Comparison of ENCODE assay signal across 23 cellular contexts in genomic region chr4:118410143-118410542, GRCh38. TPM values are rescaled to one million over a fixed set of nuclear protein-coding genes. Genes with fewer than 3 reads are reported as not detected.
DNase-seq lines count a peak whose midpoint lies in the region; ATAC-seq and TF ChIP-seq lines count a peak whose summit lies in the region.
"Had no signal": no experiment of that assay in that cellular context is flagged by ENCODE, and none has a peak within 500 bp of the region (broad histone marks: within the 10 kb centered on the region; RNA-seq: fewer than 3 reads in every experiment).

No MANE protein-coding gene starts in this region.

- no peak for TF ChIP-seq CTCF in fibroblast of the aortic adventitia (IDR thresholded peaks at IDR 0.05; ENCODE audit: insufficient read depth, low read length)

- peaks cover 4% of the 10 kb centered on the region for H3K4me1 ChIP-seq in ACC112 (ENCODE audit: control insufficient read depth, insufficient read depth, low read length, unreplicated experiment)
- H3K4me1 ChIP-seq: vagina had no signal

- H3K36me3 ChIP-seq in ACC112 (ENCODE audit: insufficient read depth, low read length), result no peaks in the 10 kb centered on the region
- H3K36me3 ChIP-seq: vagina had no signal

- ATAC-seq in GM21619 (IDR thresholded peaks at IDR 0.05; ENCODE audit: unreplicated experiment), result no peak
- ATAC-seq: HCT116 had no signal

- DNase-seq in HS-27A (ENCODE audit: low read depth) (peak; percentile 17), amniotic stem cell (lab: John Stamatoyannopoulos, UW) (peak; percentile 49), fibroblast of the aortic adventitia (ENCODE audit: low read depth) (peak; percentile 61), ureter (ENCODE audit: low spot score) (no peak), NOMO-1 (lab: John Stamatoyannopoulos, UW; ENCODE audit: unreplicated experiment in 2 of 2) (no peak)
- DNase-seq in stimulated activated naive CD4-positive, alpha-beta T cell treated with Interleukin-2 at 50 U/mL for 16 hours (lab: John Stamatoyannopoulos, UW), result no peak
- DNase-seq: activated CD4-positive, alpha-beta T cell treated with anti-CD3 and anti-CD28 coated beads, Interleukin-2, amount 10 ng/mL, durations not matched to agents 24 days and 14 days; activated effector memory CD4-positive, alpha-beta T cell treated with anti-CD3 and anti-CD28 coated beads, Interleukin-2, amount 50 U/mL, for 16 hours; amygdala; DMS 273 treated with DMSO at 0.1 percent for 48 hours; KBM-7; MV-4-11; NCI-H1930; NCI-H446 treated with DMSO at 0.1 percent for 48 hours; nephron progenitor cell; NK-92 treated with Interleukin-12 subunit alpha and Interleukin-12 subunit beta, amount 100 ng/mL, for 24 hours; RPMI8226; stimulated activated CD8-positive, alpha-beta memory T cell treated with anti-CD3 and anti-CD28 coated beads, Interleukin-4, amount 100 ng/mL, for 48 hours; substantia nigra had no signal

- H3K27ac ChIP-seq in ACC112 (ENCODE audit: low read depth, low read length), result peak overlapping the region; percentile 35; the same call in 1 of the 2 replicates
- H3K27ac ChIP-seq: vagina had no signal

- H3K79me2 ChIP-seq in ACC112 (ENCODE audit: control insufficient read depth, insufficient read depth, low read length, unreplicated experiment), result no peaks in the 10 kb centered on the region

- no peak overlapping the region for H2AFZ ChIP-seq in ACC112 (ENCODE audit: low read length, unreplicated experiment)

- no peaks in the 10 kb centered on the region for H3K27me3 ChIP-seq in ACC112 (ENCODE audit: insufficient read depth, low read length)
- H3K27me3 ChIP-seq: vagina had no signal

- no peak overlapping the region for H3K4me3 ChIP-seq in ACC112 (ENCODE audit: low read depth, low read length)
- H3K4me3 ChIP-seq in fibroblast of the aortic adventitia (ENCODE audit: low read depth, low read length), result no peak overlapping the region
- H3K4me3 ChIP-seq: vagina had no signal

RNA-seq across cellular contexts. Expression of gene PRSS12, which starts 57.3 kb away (rescaled TPM):
- total RNA-seq in fibroblast of the aortic adventitia (ENCODE audit: low replicate concordance) (4.7 and 27.1 TPM in 2 replicates), ureter (2.4 TPM)
- total RNA-seq: activated CD4-positive, alpha-beta T cell treated with anti-CD3 and anti-CD28 coated beads, Interleukin-2, amount 10 ng/mL, durations not matched to agents 24 days and 14 days had no signal

Comparison
In these comparisons a context has a peak if more than half of its experiments do, and no peak if none do; other contexts are left out.
1. DNase-seq: peak in HS-27A (single experiment), amniotic stem cell (single experiment) and fibroblast of the aortic adventitia (single experiment); none in ureter (single experiment), NOMO-1 (0 of 2) and stimulated activated naive CD4-positive, alpha-beta T cell treated with Interleukin-2 at 50 U/mL for 16 hours (single experiment).